Comparison of ENCODE assay signal across 19 cellular contexts in genomic region chr22:35841907-35842518, GRCh38.
DNase-seq lines count a peak whose midpoint lies in the region; ATAC-seq and TF ChIP-seq lines count a peak whose summit lies in the region.
"Had no signal": no experiment of that assay in that cellular context is flagged by ENCODE, and none has a peak within 500 bp of the region (broad histone marks: within the 10 kb centered on the region; RNA-seq: fewer than 3 reads in every experiment).

No MANE protein-coding gene starts in this region.

- no peaks in the 10 kb centered on the region for H3K36me3 ChIP-seq in left ventricle myocardium inferior
- no peaks in the 10 kb centered on the region for H3K36me3 ChIP-seq in mesodermal cell (ENCODE audit: control insufficient read depth, insufficient read depth, low read length)
- H3K36me3 ChIP-seq: upper lobe of left lung had no signal

- 91 to 100% methylated on average over 1 of the region's 3 CpGs for WGBS in mesodermal cell (ENCODE audit: insufficient coverage in 2 of 2), 2 experiments

- no peak for ATAC-seq in left ventricle myocardium superior
- ATAC-seq: activated naive CD4-positive, alpha-beta T cell treated with anti-CD3 and anti-CD28 coated beads, Interleukin-2, amount 50 U/mL, for 72 hours had no signal

- intact Hi-C loops in left ventricle myocardium inferior (cut with micrococcal nuclease) = no loop called here
- intact Hi-C loops in left ventricle myocardium superior (cut with micrococcal nuclease) = no loop called here

- no peaks in the 10 kb centered on the region for H3K9me3 ChIP-seq in left ventricle myocardium inferior (replicated peaks)
- no peaks in the 10 kb centered on the region for H3K9me3 ChIP-seq in mesodermal cell (ENCODE audit: control insufficient read depth, low read length)
- H3K9me3 ChIP-seq: upper lobe of left lung had no signal

- no peaks in the 10 kb centered on the region for H3K27me3 ChIP-seq in left ventricle myocardium inferior (ENCODE audit: low read depth)
- H3K27me3 ChIP-seq: upper lobe of left lung had no signal

- H3K4me3 ChIP-seq in left ventricle myocardium inferior (no peak overlapping the region), mesodermal cell (ENCODE audit: extremely low read depth, insufficient read depth, low read length, poor library complexity, severe bottlenecking) (no peak overlapping the region)
- H3K4me3 ChIP-seq: upper lobe of left lung had no signal

- DNase-seq in left ventricle myocardium inferior = no peak
- DNase-seq in left ventricle myocardium superior = no peak
- peak; percentile 26 for DNase-seq in RPMI8226
- no peak for DNase-seq in NCI-H1092 (lab: John Stamatoyannopoulos, UW)
- no peak for DNase-seq in GM20000 (ENCODE audit: low spot score)
- DNase-seq in NCI-H2081 treated with DMSO at 0.1 percent for 48 hours (lab: John Stamatoyannopoulos, UW) = no peak
- no peak for DNase-seq in KBM-7
- DNase-seq: activated CD4-positive, alpha-beta T cell treated with anti-CD3 and anti-CD28 coated beads for 4 hours; aorta; C1 segment of cervical spinal cord; foreskin melanocyte; kidney; mammary epithelial cell; NCI-H146; NCI-H748 treated with DMSO at 0.1 percent for 48 hours; nucleus accumbens; upper lobe of left lung had no signal

- TF ChIP-seq CTCF in left ventricle myocardium inferior (IDR thresholded peaks at IDR 0.05; ENCODE audit: borderline replicate concordance) = no peak
- TF ChIP-seq CTCF in GM20000 (IDR thresholded peaks at IDR 0.05; ENCODE audit: extremely low read depth, missing control alignments) = no peak

- in situ Hi-C loops in KBM-7 (cut with MboI; ENCODE audit: low pct_unique_long_range_greater_than_20kb, low sequenced_read_pairs) = no loop called here

- H3K27ac ChIP-seq in left ventricle myocardium inferior (replicated peaks) (peak overlapping the region; percentile 88), mesodermal cell (ENCODE audit: low read depth, low read length, severe bottlenecking) (peak overlapping the region; percentile 8)

- H3K4me1 ChIP-seq in left ventricle myocardium inferior (peaks cover 90% of the 10 kb centered on the region), mesodermal cell (ENCODE audit: control insufficient read depth, insufficient read depth, low read length, poor library complexity, severe bottlenecking) (peaks cover 17% of the 10 kb centered on the region)
